ENCODE assay signal across 37 cellular contexts in genomic region chr2:114446571-114446970, GRCh38. TPM values are rescaled to one million over a fixed set of nuclear protein-coding genes. Genes with fewer than 3 reads are reported as not detected.
"Had no signal": no experiment of that assay in that cellular context is flagged by ENCODE, and none has a peak within 500 bp of the region (broad histone marks: within the 10 kb centered on the region; RNA-seq: fewer than 3 reads in every experiment).

No MANE protein-coding gene starts in this region.

- H3K27ac Mint-ChIP-seq: activated B cell treated with CpG ODN at 0.5 μM for 24 hours; activated CD4-positive, alpha-beta memory T cell treated with anti-CD3 and anti-CD28 coated beads for 36 hours; activated CD4-positive, alpha-beta T cell treated with anti-CD3 and anti-CD28 coated beads, Interleukin-2, amount 10 ng/mL, durations not matched to agents 24 days and 14 days; activated CD8-positive, alpha-beta T cell treated with anti-CD3 and anti-CD28 coated beads for 36 hours; activated naive CD4-positive, alpha-beta T cell treated with anti-CD3 and anti-CD28 coated beads for 36 hours; activated naive CD4-positive, alpha-beta T cell treated with anti-CD3 and anti-CD28 coated beads, Interleukin-2, amount 50 U/mL, for 72 hours; activated naive CD8-positive, alpha-beta T cell treated with anti-CD3 and anti-CD28 coated beads for 36 hours; activated T-cell treated with anti-CD3 and anti-CD28 coated beads, Interleukin-2, amount 50 U/mL, for 72 hours; activated T-helper 1 cell treated with anti-CD3 and anti-CD28 coated beads, Interleukin-12 subunit alpha, Interleukin-12 subunit beta, Interleukin-2, Interleukin-4 antibody, amounts not matched to agents 30 ng/mL and 10 ng/mL and 1 ng/mL, durations not matched to agents 14 hours and 24 hours and 36 hours; activated T-helper 17 cell treated with anti-CD3 and anti-CD28 coated beads, Interleukin-2, amount 50 U/mL, for 72 hours; T-helper 1 cell treated with Interleukin-12 subunit alpha and Interleukin-12 subunit beta and Interleukin-4 antibody, amounts not matched to agents 30 μg/mL and 1 μg/mL, for 36 hours; T-helper 2 cell treated with Interferon-gamma antibody and Interleukin-4, amounts not matched to agents 5 μg/mL and 100 μg/mL, for 36 hours had no signal

- H3K9me3 Mint-ChIP-seq: activated B cell treated with CpG ODN at 0.5 μM for 24 hours; activated CD4-positive, alpha-beta memory T cell treated with anti-CD3 and anti-CD28 coated beads for 36 hours; activated CD4-positive, alpha-beta T cell treated with anti-CD3 and anti-CD28 coated beads, Interleukin-2, amount 10 ng/mL, durations not matched to agents 24 days and 14 days; activated CD8-positive, alpha-beta T cell treated with anti-CD3 and anti-CD28 coated beads for 36 hours; activated naive CD4-positive, alpha-beta T cell treated with anti-CD3 and anti-CD28 coated beads for 36 hours; activated naive CD4-positive, alpha-beta T cell treated with anti-CD3 and anti-CD28 coated beads, Interleukin-2, amount 50 U/mL, for 72 hours; activated naive CD8-positive, alpha-beta T cell treated with anti-CD3 and anti-CD28 coated beads for 36 hours; activated T-cell treated with anti-CD3 and anti-CD28 coated beads, Interleukin-2, amount 50 U/mL, for 4 hours; activated T-cell treated with anti-CD3 and anti-CD28 coated beads, Interleukin-2, amount 50 U/mL, for 72 hours; activated T-helper 1 cell treated with anti-CD3 and anti-CD28 coated beads, Interleukin-12 subunit alpha, Interleukin-12 subunit beta, Interleukin-2, Interleukin-4 antibody, amounts not matched to agents 30 ng/mL and 10 ng/mL and 1 ng/mL, durations not matched to agents 14 hours and 24 hours and 36 hours; activated T-helper 17 cell treated with anti-CD3 and anti-CD28 coated beads, Interleukin-2, amount 50 U/mL, for 72 hours; T-helper 1 cell treated with Interleukin-12 subunit alpha and Interleukin-12 subunit beta and Interleukin-4 antibody, amounts not matched to agents 30 μg/mL and 1 μg/mL, for 36 hours; T-helper 2 cell treated with Interferon-gamma antibody and Interleukin-4, amounts not matched to agents 5 μg/mL and 100 μg/mL, for 36 hours had no signal

- H3K27me3 ChIP-seq: adrenal gland, body of pancreas, brain microvascular endothelial cell, breast epithelium had no signal

- H3K4me1 ChIP-seq: adrenal gland, body of pancreas, breast epithelium had no signal

- H3K27ac ChIP-seq: adrenal gland, body of pancreas, brain microvascular endothelial cell, breast epithelium, VCaP had no signal

- H3K27me3 Mint-ChIP-seq: activated CD4-positive, alpha-beta T cell treated with anti-CD3 and anti-CD28 coated beads, Interleukin-2, amount 10 ng/mL, durations not matched to agents 24 days and 14 days had no signal

- ATAC-seq: activated CD8-positive, alpha-beta T cell treated with anti-CD3 and anti-CD28 coated beads for 36 hours; activated naive CD4-positive, alpha-beta T cell treated with anti-CD3 and anti-CD28 coated beads, Interleukin-2, amount 50 U/mL, for 72 hours; activated T-cell treated with anti-CD3 and anti-CD28 coated beads, Interleukin-2, amount 50 U/mL, for 4 hours; activated T-cell treated with anti-CD3 and anti-CD28 coated beads, Interleukin-2, amount 50 U/mL, for 72 hours; activated T-helper 17 cell treated with anti-CD3 and anti-CD28 coated beads, Interleukin-2, amount 50 U/mL, for 72 hours; body of pancreas had no signal

- DNase-seq: activated B cell treated with CpG ODN at 0.5 μM for 24 hours; activated CD4-positive, alpha-beta memory T cell treated with anti-CD3 and anti-CD28 coated beads for 36 hours; activated CD4-positive, alpha-beta T cell treated with anti-CD3 and anti-CD28 coated beads for 4 hours; activated CD4-positive, alpha-beta T cell treated with anti-CD3 and anti-CD28 coated beads, Interleukin-2, amount 10 ng/mL, durations not matched to agents 24 days and 14 days; activated CD4-positive, alpha-beta T cell treated with anti-CD3 and anti-CD28 coated beads, Interleukin-2, amount 50 U/mL, for 1 hour; activated CD4-positive, alpha-beta T cell treated with anti-CD3 and anti-CD28 coated beads, Interleukin-2, amount 50 U/mL, for 4 hours; activated CD4-positive, CD25-positive, alpha-beta regulatory T cell treated with anti-CD3 and anti-CD28 coated beads, Interleukin-2, amount 50 U/mL, for 72 hours; activated CD8-positive, alpha-beta memory T cell treated with anti-CD3 and anti-CD28 coated beads, Interleukin-2, amount 50 U/mL, for 4 hours; activated CD8-positive, alpha-beta T cell treated with anti-CD3 and anti-CD28 coated beads for 36 hours; activated effector memory CD4-positive, alpha-beta T cell treated with anti-CD3 and anti-CD28 coated beads, Interleukin-2, amount 50 U/mL, for 16 hours; activated gamma-delta T cell treated with Interleukin-2 at 50 U/mL for 16 hours; activated naive CD4-positive, alpha-beta T cell; activated naive CD4-positive, alpha-beta T cell treated with anti-CD3 and anti-CD28 coated beads for 36 hours; activated naive CD4-positive, alpha-beta T cell treated with anti-CD3 and anti-CD28 coated beads, Interleukin-2, amount 50 U/mL, for 16 hours; activated naive CD8-positive, alpha-beta T cell treated with anti-CD3 and anti-CD28 coated beads for 36 hours; activated T-cell treated with anti-CD3 and anti-CD28 coated beads for 4 hours; activated T-cell treated with anti-CD3 and anti-CD28 coated beads, Interleukin-2, amount 50 U/mL, for 1 hour; activated T-cell treated with anti-CD3 and anti-CD28 coated beads, Interleukin-2, amount 50 U/mL, for 4 hours; activated T-cell treated with anti-CD3 and anti-CD28 coated beads, Interleukin-2, amount 50 U/mL, for 72 hours; adrenal gland; amniotic stem cell; aorta; body of pancreas; brain microvascular endothelial cell; central memory CD4-positive, alpha-beta T cell; T-helper 2 cell; T-helper 9 cell had no signal

- H3K36me3 ChIP-seq: adrenal gland, brain microvascular endothelial cell, breast epithelium had no signal

- H3K36me3 Mint-ChIP-seq: activated CD4-positive, alpha-beta memory T cell treated with anti-CD3 and anti-CD28 coated beads for 36 hours; activated naive CD4-positive, alpha-beta T cell treated with anti-CD3 and anti-CD28 coated beads, Interleukin-2, amount 50 U/mL, for 72 hours; activated naive CD8-positive, alpha-beta T cell treated with anti-CD3 and anti-CD28 coated beads for 36 hours had no signal

- H3K9me3 ChIP-seq: adrenal gland, body of pancreas, breast epithelium had no signal

- H3K4me1 Mint-ChIP-seq: activated B cell treated with CpG ODN at 0.5 μM for 24 hours; activated CD4-positive, alpha-beta T cell treated with anti-CD3 and anti-CD28 coated beads, Interleukin-2, amount 10 ng/mL, durations not matched to agents 24 days and 14 days; activated naive CD8-positive, alpha-beta T cell treated with anti-CD3 and anti-CD28 coated beads for 36 hours; activated T-helper 17 cell treated with anti-CD3 and anti-CD28 coated beads, Interleukin-2, amount 50 U/mL, for 72 hours had no signal

- H3K4me3 ChIP-seq: adrenal gland, body of pancreas, breast epithelium had no signal

- FAIRE-seq: astrocyte, TTC549 had no signal

- H3K4me3 Mint-ChIP-seq: activated B cell treated with CpG ODN at 0.5 μM for 24 hours; activated CD4-positive, alpha-beta memory T cell treated with anti-CD3 and anti-CD28 coated beads for 36 hours; activated CD4-positive, alpha-beta T cell treated with anti-CD3 and anti-CD28 coated beads, Interleukin-2, amount 10 ng/mL, durations not matched to agents 24 days and 14 days; activated CD8-positive, alpha-beta T cell treated with anti-CD3 and anti-CD28 coated beads for 36 hours; activated naive CD4-positive, alpha-beta T cell treated with anti-CD3 and anti-CD28 coated beads for 36 hours; activated naive CD8-positive, alpha-beta T cell treated with anti-CD3 and anti-CD28 coated beads for 36 hours; activated T-cell treated with anti-CD3 and anti-CD28 coated beads, Interleukin-2, amount 50 U/mL, for 4 hours; activated T-cell treated with anti-CD3 and anti-CD28 coated beads, Interleukin-2, amount 50 U/mL, for 72 hours; activated T-helper 1 cell treated with anti-CD3 and anti-CD28 coated beads, Interleukin-12 subunit alpha, Interleukin-12 subunit beta, Interleukin-2, Interleukin-4 antibody, amounts not matched to agents 30 ng/mL and 10 ng/mL and 1 ng/mL, durations not matched to agents 14 hours and 24 hours and 36 hours; activated T-helper 17 cell treated with anti-CD3 and anti-CD28 coated beads, Interleukin-2, amount 50 U/mL, for 72 hours; T-helper 1 cell treated with Interleukin-12 subunit alpha and Interleukin-12 subunit beta and Interleukin-4 antibody, amounts not matched to agents 30 μg/mL and 1 μg/mL, for 36 hours; T-helper 2 cell treated with Interferon-gamma antibody and Interleukin-4, amounts not matched to agents 5 μg/mL and 100 μg/mL, for 36 hours had no signal

RNA-seq across cellular contexts. Expression of gene DPP10, which starts 4.1 kb away (rescaled TPM):
- total RNA-seq: activated B cell treated with CpG ODN at 0.5 μM for 24 hours; activated CD4-positive, alpha-beta memory T cell treated with anti-CD3 and anti-CD28 coated beads for 36 hours; activated CD4-positive, alpha-beta T cell treated with anti-CD3 and anti-CD28 coated beads, Interleukin-2, amount 10 ng/mL, durations not matched to agents 24 days and 14 days; activated CD8-positive, alpha-beta memory T cell treated with anti-CD3 and anti-CD28 coated beads for 36 hours; activated CD8-positive, alpha-beta T cell treated with anti-CD3 and anti-CD28 coated beads for 36 hours; activated naive CD4-positive, alpha-beta T cell treated with anti-CD3 and anti-CD28 coated beads for 36 hours; activated naive CD4-positive, alpha-beta T cell treated with anti-CD3 and anti-CD28 coated beads, Interleukin-2, amount 50 U/mL, for 72 hours; activated naive CD8-positive, alpha-beta T cell treated with anti-CD3 and anti-CD28 coated beads for 36 hours; activated T-cell treated with anti-CD3 and anti-CD28 coated beads, Interleukin-2, amount 50 U/mL, for 4 hours; activated T-cell treated with anti-CD3 and anti-CD28 coated beads, Interleukin-2, amount 50 U/mL, for 72 hours; activated T-helper 1 cell treated with anti-CD3 and anti-CD28 coated beads, Interleukin-12 subunit alpha, Interleukin-12 subunit beta, Interleukin-2, Interleukin-4 antibody, amounts not matched to agents 30 ng/mL and 10 ng/mL and 1 ng/mL, durations not matched to agents 14 hours and 24 hours and 36 hours; activated T-helper 17 cell treated with anti-CD3 and anti-CD28 coated beads, Interleukin-2, amount 50 U/mL, for 72 hours; aorta had no signal
